In genomic region chr22:26907366-26907765, GRCh38 we compare ENCODE assay signal across 8 cellular contexts.
"Had no signal": no experiment of that assay in that cellular context is flagged by ENCODE, and none has a peak within 500 bp of the region (broad histone marks: within the 10 kb centered on the region; RNA-seq: fewer than 3 reads in every experiment).

No MANE protein-coding gene starts in this region.

- FAIRE-seq: HTR-8/SVneo, K562 had no signal

- ATAC-seq: HCT116, K562 had no signal

- DNase-seq: GM23248, GOT3, H7, HFFc6, IMR-90 had no signal
